Comparison of ENCODE assay signal across 13 cellular contexts in the genomic region with DNA sequence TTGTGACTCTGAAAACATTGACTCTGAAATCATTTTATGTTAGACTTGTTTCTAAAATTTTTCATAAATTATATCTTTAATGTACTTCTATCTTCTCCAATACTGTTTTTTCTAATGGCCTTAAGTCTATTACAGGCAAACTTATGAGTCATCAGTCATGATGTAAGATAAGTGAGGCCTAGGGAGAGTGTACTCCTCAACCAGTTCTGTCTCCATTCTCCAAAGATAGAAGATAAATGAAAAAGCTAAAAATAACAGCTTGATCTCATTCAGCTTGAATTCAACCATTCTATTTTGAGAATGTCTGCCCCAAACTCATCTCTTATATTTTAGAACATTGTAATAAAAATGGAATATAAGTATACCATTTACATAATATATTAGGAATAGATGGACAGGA. TPM values are rescaled to one million over a fixed set of nuclear protein-coding genes. Genes with fewer than 3 reads are reported as not detected.
DNase-seq lines count a peak whose midpoint lies in the region; ATAC-seq, FAIRE-seq and TF ChIP-seq lines count a peak whose summit lies in the region.
"Had no signal": no experiment of that assay in that cellular context is flagged by ENCODE, and none has a peak within 500 bp of the region (broad histone marks: within the 10 kb centered on the region; RNA-seq: fewer than 3 reads in every experiment).

No MANE protein-coding gene starts in this region.

- intact Hi-C loops in pancreas (cut with DNase I) = no loop called here

- no peaks in the 10 kb centered on the region for H3K9me3 ChIP-seq in pancreas

- ATAC-seq in pancreas (peak in 2 of 4 donors; percentile 60 to 70), GM21381 (IDR thresholded peaks at IDR 0.05; ENCODE audit: unreplicated experiment) (no peak)

- no peaks in the 10 kb centered on the region for H3K4me1 ChIP-seq in pancreas

- H3K36me3 ChIP-seq in pancreas = no peaks in the 10 kb centered on the region

- DNase-seq in GM04504 (ENCODE audit: low read depth) = peak; percentile 8
- peak; percentile 51 for DNase-seq in RCC 7860 (ENCODE audit: low spot score)
- peak; percentile 81 for DNase-seq in fibroblast of pulmonary artery (ENCODE audit: low read depth)
- DNase-seq in pancreas = no peak
- no peak for DNase-seq in medulla oblongata (ENCODE audit: extremely low spot score)
- no peak for DNase-seq in HK-2 (ENCODE audit: unreplicated experiment)
- no peak for DNase-seq in NCI-H2171 treated with DMSO at 0.1 percent for 48 hours (lab: John Stamatoyannopoulos, UW)
- DNase-seq: aorta, DND-41, NCI-H2029 had no signal

- H3K27ac ChIP-seq in pancreas = no peak overlapping the region
- H3K27ac ChIP-seq: SK-N-MC had no signal

- no peaks in the 10 kb centered on the region for H3K27me3 ChIP-seq in pancreas

- H3K4me3 ChIP-seq in fibroblast of pulmonary artery (replicated peaks; ENCODE audit: low read depth, low read length) (no peak overlapping the region), pancreas (no peak overlapping the region)
- H3K4me3 ChIP-seq: SK-N-MC had no signal

- TF ChIP-seq CTCF in fibroblast of pulmonary artery (IDR thresholded peaks at IDR 0.05; ENCODE audit: low read length, missing control alignments) (no peak), pancreas (IDR thresholded peaks at IDR 0.05) (no peak)

- peak; percentile 92 for FAIRE-seq in RCC 7860 (lab: Jason Lieb, UNC)
- FAIRE-seq in pancreas (lab: Jason Lieb, UNC) = peak; percentile 26

RNA-seq across cellular contexts. Expression of gene STBD1, which starts 34.5 kb away (rescaled TPM):
- total RNA-seq in pancreas = 1 to 10 TPM; 1.7 to 6.5 (median 2.6) TPM
- 1 to 10 TPM; 3.6 to 5.0 TPM for polyA plus RNA-seq in pancreas
- polyA plus RNA-seq: neural cell had no signal

Comparison
In these comparisons a context has a peak if more than half of its experiments do, and no peak if none do; other contexts are left out.
1. DNase-seq: peak in GM04504 (single experiment), RCC 7860 (single experiment) and fibroblast of pulmonary artery (single experiment); none in pancreas (0 of 6), medulla oblongata (single experiment), HK-2 (single experiment) and NCI-H2171 treated with DMSO at 0.1 percent for 48 hours (single experiment).